ENCODE assay signal across 8 cellular contexts in the genomic region with DNA sequence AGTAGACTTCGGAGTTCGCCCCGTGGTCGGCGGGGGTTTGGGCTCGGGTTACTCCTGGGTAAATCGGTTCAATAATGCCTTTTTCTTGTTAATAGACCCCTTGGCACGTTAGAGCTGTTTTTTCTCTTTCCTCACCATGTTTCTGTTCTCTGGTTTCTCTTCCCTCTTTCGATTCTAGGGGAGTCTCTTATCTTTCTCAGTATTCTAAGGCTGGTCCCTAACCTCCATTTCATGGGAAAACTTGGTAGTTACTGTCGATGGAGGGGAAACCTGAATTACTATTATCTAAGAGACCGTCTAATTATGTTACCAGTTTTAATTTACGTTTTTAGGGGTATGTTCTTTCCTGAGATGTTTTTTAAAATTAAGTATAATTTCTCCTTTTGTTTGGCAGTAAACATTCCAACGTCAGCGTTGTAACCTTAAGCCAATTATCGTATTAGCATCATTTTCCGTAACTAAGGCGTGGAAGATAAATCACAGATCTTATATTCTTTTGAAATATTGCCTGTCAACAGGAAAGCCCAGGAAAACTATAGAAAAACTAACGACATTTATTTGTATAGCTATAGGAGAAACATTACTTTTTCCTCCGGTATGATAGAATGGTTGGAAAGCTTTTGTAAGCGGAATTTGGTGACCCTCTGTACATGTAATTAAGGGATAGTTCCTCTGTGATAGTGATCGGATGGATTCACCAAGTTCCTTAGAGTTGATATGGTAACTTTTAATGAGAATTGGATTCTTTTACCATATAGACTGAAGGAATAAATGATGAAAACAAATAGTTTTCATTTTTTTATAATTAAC. TPM values are rescaled to one million over a fixed set of nuclear protein-coding genes. Genes with fewer than 3 reads are reported as not detected.
A peak's percentile ranks its signal among the peaks of the same experiment; 100 is the strongest.
DNase-seq lines count a peak whose midpoint lies in the region; ATAC-seq and TF ChIP-seq lines count a peak whose summit lies in the region.

No MANE protein-coding gene starts in this region.

- in situ Hi-C loops in brain microvascular endothelial cell (cut with HindIII; ENCODE audit: low pct_ligation_motif_present, low sequenced_read_pairs), result no loop called here

- 2% methylated on average over 21 of the region's 21 CpGs for WGBS in right lobe of liver (ENCODE audit: insufficient coverage, low coverage, low lambda C conversion rate, missing lambda C conversion rate)
- 1 to 3% methylated on average over 21 of the region's 21 CpGs for WGBS in tibial nerve, 2 donors

- TF ChIP-seq CTCF in brain microvascular endothelial cell (IDR thresholded peaks at IDR 0.05; ENCODE audit: low read depth, low read length, missing control alignments), result no peak
- no peak for TF ChIP-seq CTCF in right lobe of liver (IDR thresholded peaks at IDR 0.05)
- TF ChIP-seq CTCF in tibial nerve (IDR thresholded peaks at IDR 0.05), result no peak

- H3K4me3 ChIP-seq in MG63 (peak overlapping the region; percentile 76), brain microvascular endothelial cell (ENCODE audit: low read depth, low read length) (peak overlapping the region; percentile 93), right lobe of liver (peak overlapping the region; percentile 69 to 89 (median 82)), tibial nerve (peak overlapping the region; percentile 64 to 96 (median 88))

- H3K4me1 ChIP-seq in right lobe of liver, result peaks cover 0 to 10% (median 0%) of the 10 kb centered on the region in 4 donors
- H3K4me1 ChIP-seq in tibial nerve, result peaks cover 0 to 53% (median 8%) of the 10 kb centered on the region in 4 donors

- H3K27me3 ChIP-seq in MG63, result no peaks in the 10 kb centered on the region
- H3K27me3 ChIP-seq in brain microvascular endothelial cell (replicated peaks), result no peaks in the 10 kb centered on the region
- H3K27me3 ChIP-seq in right lobe of liver, result no peaks in the 10 kb centered on the region
- no peaks in the 10 kb centered on the region for H3K27me3 ChIP-seq in tibial nerve

- ATAC-seq in GM21526 (IDR thresholded peaks at IDR 0.05; ENCODE audit: low FRiP score, unreplicated experiment) (peak; percentile 31), right lobe of liver (peak; percentile 13 to 37 (median 24))

- peak; percentile 42 for DNase-seq in DMS114 treated with DMSO at 0.1 percent for 48 hours (lab: John Stamatoyannopoulos, UW; ENCODE audit: unreplicated experiment)
- DNase-seq in MG63, result no peak
- DNase-seq in brain microvascular endothelial cell, result no peak
- DNase-seq in right lobe of liver, result no peak
- no peak for DNase-seq in tibial nerve (ENCODE audit: low spot score in 2 of 2)
- DNase-seq in AG08396 (ENCODE audit: low spot score), result no peak
- no peak for DNase-seq in SK-N-DZ (ENCODE audit: low spot score)

- TF ChIP-seq POLR2A in right lobe of liver (IDR thresholded peaks at IDR 0.05) (no peak), tibial nerve (IDR thresholded peaks at IDR 0.05) (no peak)

- H3K36me3 ChIP-seq in MG63, result peaks cover 7% of the 10 kb centered on the region; the same call in 1 of the 2 replicates
- peaks cover 2% of the 10 kb centered on the region for H3K36me3 ChIP-seq in brain microvascular endothelial cell (replicated peaks)
- no peaks in the 10 kb centered on the region for H3K36me3 ChIP-seq in right lobe of liver
- H3K36me3 ChIP-seq in tibial nerve, result no peaks in the 10 kb centered on the region

- peak overlapping the region; percentile 88 for H3K27ac ChIP-seq in brain microvascular endothelial cell
- H3K27ac ChIP-seq in right lobe of liver, result peak overlapping the region; percentile 95 to 98 (median 98)
- peak overlapping the region; percentile 82 to 98 (median 98) for H3K27ac ChIP-seq in tibial nerve

- intact Hi-C loops in right lobe of liver (cut with DNase I), result no loop called here

- TF ChIP-seq EP300 in tibial nerve (IDR thresholded peaks at IDR 0.05), result no peak

- H3K9me3 ChIP-seq in MG63, result peaks cover 2% of the 10 kb centered on the region; the same call in 1 of the 2 replicates
- H3K9me3 ChIP-seq in right lobe of liver, result peaks cover 0 to 5% (median 0%) of the 10 kb centered on the region in 4 donors
- H3K9me3 ChIP-seq in tibial nerve, result peaks cover 0 to 4% (median 0%) of the 10 kb centered on the region in 4 donors

RNA-seq across cellular contexts. Expression of gene BTAF1, which starts 0.8 kb away (rescaled TPM):
- 10.1 and 11.4 TPM in 2 replicates for total RNA-seq in MG63 (2014; rRNA removed; shearing (Covaris generic); ENCODE audit: low replicate concordance)
- total RNA-seq in right lobe of liver, result 10 to 100 TPM; 13.4 to 20.3 (median 17.4) TPM
- 10 to 100 TPM; 50.4 to 76.7 (median 58.1) TPM for total RNA-seq in tibial nerve
- 32.9 and 45.5 TPM in 2 replicates for polyA plus RNA-seq in SK-N-DZ (2014; cell fraction: cytosol; rRNA removed)
- polyA plus RNA-seq in SK-N-DZ (2014; cell fraction: nucleus; rRNA removed), result 387 and 444 TPM in 2 replicates

RNA-seq across cellular contexts. Expression of gene FGFBP3, which starts 15.1 kb away (rescaled TPM):
- not detected in 2 replicates for total RNA-seq in MG63 (2014; rRNA removed; shearing (Covaris generic); ENCODE audit: low replicate concordance)
- total RNA-seq in right lobe of liver (under 1 TPM in 5 of 6 experiments, not detected in 1; 0.10 to 0.55 (median 0.20) TPM), tibial nerve (1 to 10 TPM; 3.1 to 7.9 (median 4.9) TPM)
- 3.7 and 5.6 TPM in 2 replicates for polyA plus RNA-seq in SK-N-DZ (2014; cell fraction: cytosol; rRNA removed)
- polyA plus RNA-seq in SK-N-DZ (2014; cell fraction: nucleus; rRNA removed), result 6.2 TPM in 2 replicates
